ENCODE assay signal across 8 cellular contexts in genomic region chrX:75603833-75604232, GRCh38.
DNase-seq lines count a peak whose midpoint lies in the region; ATAC-seq, FAIRE-seq and TF ChIP-seq lines count a peak whose summit lies in the region.

No MANE protein-coding gene starts in this region.

- in situ Hi-C loops in GM13977 (cut with MboI; ENCODE audit: low pct_unique_long_range_greater_than_20kb, low sequenced_read_pairs, unreplicated experiment) = no loop called here

- CTCF ChIA-PET in naive thymus-derived CD4-positive, alpha-beta T cell (lab: Charles Lee) = interaction anchor here (1.1 kb wide), 1 partner anchor 564 kb away, joined by 3 read pairs; no protein-coding TSS in a partner anchor

- H3K4me3 Mint-ChIP-seq in naive thymus-derived CD4-positive, alpha-beta T cell = no peak overlapping the region

- H3K4me1 ChIP-seq in naive thymus-derived CD4-positive, alpha-beta T cell (ENCODE audit: control insufficient read depth in 2 of 2, insufficient read depth in 2 of 2, low read length in 2 of 2) = no peaks in the 10 kb centered on the region

- POLR2A ChIA-PET in naive thymus-derived CD4-positive, alpha-beta T cell (lab: Charles Lee) = no interaction called here

- no peak overlapping the region for H3K4me3 ChIP-seq in AG10803 (ENCODE audit: low read length)
- H3K4me3 ChIP-seq in naive thymus-derived CD4-positive, alpha-beta T cell (ENCODE audit: low read length) = no peak overlapping the region

- no peak for ATAC-seq in naive thymus-derived CD4-positive, alpha-beta T cell
- no peak for ATAC-seq in GM18519 (IDR thresholded peaks at IDR 0.05; ENCODE audit: low FRiP score, unreplicated experiment)
- ATAC-seq in GM18517 (IDR thresholded peaks at IDR 0.05; ENCODE audit: unreplicated experiment) = no peak

- no peaks in the 10 kb centered on the region for H3K27me3 ChIP-seq in naive thymus-derived CD4-positive, alpha-beta T cell (ENCODE audit: control insufficient read depth in 2 of 2, insufficient read depth in 2 of 2, low read length in 2 of 2)

- no peaks in the 10 kb centered on the region for H3K27me3 Mint-ChIP-seq in naive thymus-derived CD4-positive, alpha-beta T cell

- DNase-seq in AG10803 (ENCODE audit: low read depth) = peak; percentile 12
- DNase-seq in GM13977 (ENCODE audit: low spot score) = peak; percentile 48
- DNase-seq in NCI-H345 (lab: John Stamatoyannopoulos, UW) = peak; percentile 14
- peak in 6 of 9 donors; percentile 4 to 47 (median 32) for DNase-seq in naive thymus-derived CD4-positive, alpha-beta T cell
- no peak for DNase-seq in kidney glomerular epithelial cell (lab: John Stamatoyannopoulos, UW)

- no peak overlapping the region for H3K27ac ChIP-seq in naive thymus-derived CD4-positive, alpha-beta T cell (ENCODE audit: low read depth, low read length)

- H3K9me3 ChIP-seq in naive thymus-derived CD4-positive, alpha-beta T cell (ENCODE audit: control insufficient read depth in 2 of 3, low read length in 3 of 3) = no peaks in the 10 kb centered on the region

- H3K36me3 Mint-ChIP-seq in naive thymus-derived CD4-positive, alpha-beta T cell = peaks cover 0 to 15% (median 8%) of the 10 kb centered on the region in 5 donors

- H3K4me1 Mint-ChIP-seq in naive thymus-derived CD4-positive, alpha-beta T cell = no peaks in the 10 kb centered on the region

- peaks cover 0 to 10% (median 2%) of the 10 kb centered on the region in 11 donors for H3K9me3 Mint-ChIP-seq in naive thymus-derived CD4-positive, alpha-beta T cell

- TF ChIP-seq CTCF in AG10803 (conservative IDR thresholded peaks at IDR 0.05; ENCODE audit: low read length) (peak; percentile 59), GM13977 (IDR thresholded peaks at IDR 0.05; ENCODE audit: extremely low read depth, insufficient read depth, missing control alignments) (peak; percentile 64)

- peak; percentile 86 for FAIRE-seq in colon (lab: Jason Lieb, UNC)

- H3K36me3 ChIP-seq in naive thymus-derived CD4-positive, alpha-beta T cell (ENCODE audit: control insufficient read depth in 2 of 3, insufficient read depth in 3 of 3, low read length in 3 of 3) = no peaks in the 10 kb centered on the region

- H3K27ac Mint-ChIP-seq in naive thymus-derived CD4-positive, alpha-beta T cell = no peak overlapping the region

- intact Hi-C loops in naive thymus-derived CD4-positive, alpha-beta T cell (cut with micrococcal nuclease) = loop anchor here (1.0 to 10.0 kb wide), 8 partner anchors 565 to 1222 kb away; partner anchors contain the start of gene NEXMIF (in 1 of the 2)
